In genomic region chr2:171158790-171159325, GRCh38 we compare ENCODE assay signal across 1 cellular context.
TF ChIP-seq lines count a peak whose summit lies in the region.

No MANE protein-coding gene starts in this region.

TF ChIP-seq in IMR-90, 13 proteins besides CTCF, POLR2A, EP300 and RAD21 (continued from another document):
- no peak for TF ChIP-seq USF2 (IDR thresholded peaks at IDR 0.05; ENCODE audit: low read depth, low read length)
TF ChIP-seq in IMR-90: peak in this region for 0.
